8 cellular contexts compared by ENCODE assay signal in genomic region chr19:18588611-18589379, GRCh38.
DNase-seq lines count a peak whose midpoint lies in the region; ATAC-seq and TF ChIP-seq lines count a peak whose summit lies in the region.

TSS of gene REX1BD (plus strand) at chr19:18588798. CDS start at chr19:18588802, 4 bp downstream.

- DNase-seq in GM13976 (ENCODE audit: low spot score): peak; percentile 89
- DNase-seq in NCI-H1694 (lab: John Stamatoyannopoulos, UW): peak; percentile 63
- peak; percentile 86 for DNase-seq in T-helper 2 cell treated with Interferon-gamma antibody and Interleukin-4, amounts not matched to agents 5 μg/mL and 100 μg/mL, for 36 hours (ENCODE audit: low spot score)
- DNase-seq in anterior cingulate cortex (lab: John Stamatoyannopoulos, UW): peak in 57 of 58 donors; percentile 38 to 88 (median 75)
- peak; percentile 83 for DNase-seq in hepatic stellate cell (ENCODE audit: low spot score)
- peak; percentile 96 for DNase-seq in retina
- no peak for DNase-seq in GM19240 (ENCODE audit: insufficient read length, low spot score)

- ATAC-seq in HG02840 (IDR thresholded peaks at IDR 0.05; ENCODE audit: low FRiP score, unreplicated experiment): peak; percentile 78

- peak within 1 kb of the TSS; percentile 91 for H3K4me3 Mint-ChIP-seq in T-helper 2 cell treated with Interferon-gamma antibody and Interleukin-4, amounts not matched to agents 5 μg/mL and 100 μg/mL, for 36 hours

- TF ChIP-seq CTCF in GM13976 (IDR thresholded peaks at IDR 0.05; ENCODE audit: borderline replicate concordance, control extremely low read depth, extremely low read depth, insufficient read depth, missing control alignments): peak; percentile 93

- H3K4me1 Mint-ChIP-seq in T-helper 2 cell treated with Interferon-gamma antibody and Interleukin-4, amounts not matched to agents 5 μg/mL and 100 μg/mL, for 36 hours (ENCODE audit: low read depth): peaks cover 25% of the 10 kb centered on the region

- no peaks in the 10 kb centered on the region for H3K27me3 Mint-ChIP-seq in T-helper 2 cell treated with Interferon-gamma antibody and Interleukin-4, amounts not matched to agents 5 μg/mL and 100 μg/mL, for 36 hours (ENCODE audit: low read depth)

- peaks cover 14% of the 10 kb centered on the region for H3K36me3 Mint-ChIP-seq in T-helper 2 cell treated with Interferon-gamma antibody and Interleukin-4, amounts not matched to agents 5 μg/mL and 100 μg/mL, for 36 hours (ENCODE audit: low read depth)

- in situ Hi-C loops in GM13976 (cut with MboI; ENCODE audit: low sequenced_read_pairs, unreplicated experiment): no loop called here

- H3K9me3 Mint-ChIP-seq in T-helper 2 cell treated with Interferon-gamma antibody and Interleukin-4, amounts not matched to agents 5 μg/mL and 100 μg/mL, for 36 hours: no peaks in the 10 kb centered on the region

- peak within 1 kb of the TSS; percentile 92 for H3K27ac Mint-ChIP-seq in T-helper 2 cell treated with Interferon-gamma antibody and Interleukin-4, amounts not matched to agents 5 μg/mL and 100 μg/mL, for 36 hours
